In genomic region chr12:106227641-106228319, GRCh38 we compare ENCODE assay signal across 1 cellular context.
TF ChIP-seq lines count a peak whose summit lies in the region.

No MANE protein-coding gene starts in this region.

TF ChIP-seq in HepG2, 621 proteins besides CTCF, POLR2A, EP300 and RAD21 (continued from another document):
- TF ChIP-seq MXD4 (CRISPR knock-in tag; IDR thresholded peaks at IDR 0.05) = no peak
- TF ChIP-seq FOXK1 (CRISPR knock-in tag; IDR thresholded peaks at IDR 0.05; ENCODE audit: borderline replicate concordance, low read depth) = no peak
- peak; percentile 41; the same call in 1 of the 2 replicates for TF ChIP-seq CEBPG (CRISPR knock-in tag; IDR thresholded peaks at IDR 0.05)
- TF ChIP-seq FOSL2 (CRISPR knock-in tag; IDR thresholded peaks at IDR 0.05) = peak; percentile 68
- TF ChIP-seq ZNF567 (CRISPR knock-in tag; IDR thresholded peaks at IDR 0.05; ENCODE audit: borderline replicate concordance) = no peak
- 0 out of 2 replicates have a peak, but pooled peaks have one; percentile 27 for TF ChIP-seq ZFX (CRISPR knock-in tag; IDR thresholded peaks at IDR 0.05; ENCODE audit: low read depth)
- peak; percentile 74 for TF ChIP-seq GATAD2A (CRISPR knock-in tag; IDR thresholded peaks at IDR 0.05)
- TF ChIP-seq, protein P1, sequence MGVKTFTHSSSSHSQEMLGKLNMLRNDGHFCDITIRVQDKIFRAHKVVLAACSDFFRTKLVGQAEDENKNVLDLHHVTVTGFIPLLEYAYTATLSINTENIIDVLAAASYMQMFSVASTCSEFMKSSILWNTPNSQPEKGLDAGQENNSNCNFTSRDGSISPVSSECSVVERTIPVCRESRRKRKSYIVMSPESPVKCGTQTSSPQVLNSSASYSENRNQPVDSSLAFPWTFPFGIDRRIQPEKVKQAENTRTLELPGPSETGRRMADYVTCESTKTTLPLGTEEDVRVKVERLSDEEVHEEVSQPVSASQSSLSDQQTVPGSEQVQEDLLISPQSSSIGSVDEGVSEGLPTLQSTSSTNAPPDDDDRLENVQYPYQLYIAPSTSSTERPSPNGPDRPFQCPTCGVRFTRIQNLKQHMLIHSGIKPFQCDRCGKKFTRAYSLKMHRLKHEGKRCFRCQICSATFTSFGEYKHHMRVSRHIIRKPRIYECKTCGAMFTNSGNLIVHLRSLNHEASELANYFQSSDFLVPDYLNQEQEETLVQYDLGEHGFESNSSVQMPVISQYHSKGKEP (CRISPR knock-in tag; IDR thresholded peaks at IDR 0.05) = no peak
- TF ChIP-seq KDM1A (CRISPR knock-in tag; IDR thresholded peaks at IDR 0.05) = no peak; the same call in 1 of the 2 replicates
- no peak for TF ChIP-seq MIER3 (CRISPR knock-in tag; IDR thresholded peaks at IDR 0.05; ENCODE audit: borderline replicate concordance)
- no peak for TF ChIP-seq FOXC1 (CRISPR knock-in tag; IDR thresholded peaks at IDR 0.05; ENCODE audit: borderline replicate concordance)
- TF ChIP-seq ZSCAN31 (CRISPR knock-in tag; IDR thresholded peaks at IDR 0.05; ENCODE audit: low read depth) = no peak
- no peak for TF ChIP-seq KDM3A (CRISPR knock-in tag; IDR thresholded peaks at IDR 0.05; ENCODE audit: low read depth)
- TF ChIP-seq ZNF737 (CRISPR knock-in tag; IDR thresholded peaks at IDR 0.05; ENCODE audit: borderline replicate concordance) = no peak
- TF ChIP-seq FOXA3 (CRISPR knock-in tag; IDR thresholded peaks at IDR 0.05) = 0 out of 2 replicates have a peak, but pooled peaks have one; percentile 11
- no peak for TF ChIP-seq NCOA1 (CRISPR knock-in tag; IDR thresholded peaks at IDR 0.05)
- no peak for TF ChIP-seq ASH2L (IDR thresholded peaks at IDR 0.05; ENCODE audit: insufficient read length, low read depth, low read length)
- TF ChIP-seq BCL6 (CRISPR knock-in tag; IDR thresholded peaks at IDR 0.05) = peak; percentile 43
- TF ChIP-seq SMAD9 (CRISPR knock-in tag; IDR thresholded peaks at IDR 0.05) = no peak
- no peak for TF ChIP-seq IRX3 (CRISPR knock-in tag; IDR thresholded peaks at IDR 0.05; ENCODE audit: borderline replicate concordance, low read depth)
- peak; percentile 70; the same call in 1 of the 2 replicates for TF ChIP-seq SALL1 (CRISPR knock-in tag; IDR thresholded peaks at IDR 0.05)
- TF ChIP-seq MXI1 (IDR thresholded peaks at IDR 0.05; ENCODE audit: borderline replicate concordance, low read depth, low read length) = peak; percentile 13; the same call in 1 of the 3 replicates
- no peak for TF ChIP-seq ZNF180 (CRISPR knock-in tag; IDR thresholded peaks at IDR 0.05; ENCODE audit: borderline replicate concordance, low read depth)
- 0 out of 2 replicates have a peak, but pooled peaks have one; percentile 39 for TF ChIP-seq ZNF724P (CRISPR knock-in tag; IDR thresholded peaks at IDR 0.05; ENCODE audit: borderline replicate concordance)
- TF ChIP-seq ZNF598 (CRISPR knock-in tag; IDR thresholded peaks at IDR 0.05; ENCODE audit: borderline replicate concordance) = no peak
- TF ChIP-seq MAX (IDR thresholded peaks at IDR 0.05) = 0 out of 2 replicates have a peak, but pooled peaks have one; percentile 17
- TF ChIP-seq, protein P2, sequence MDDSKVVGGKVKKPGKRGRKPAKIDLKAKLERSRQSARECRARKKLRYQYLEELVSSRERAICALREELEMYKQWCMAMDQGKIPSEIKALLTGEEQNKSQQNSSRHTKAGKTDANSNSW (CRISPR knock-in tag; IDR thresholded peaks at IDR 0.05; ENCODE audit: borderline replicate concordance) = no peak
- TF ChIP-seq MYC (CRISPR knock-in tag; IDR thresholded peaks at IDR 0.05; ENCODE audit: borderline replicate concordance) = no peak
- peak; percentile 29; the same call in 1 of the 2 replicates for TF ChIP-seq SAP130 (CRISPR knock-in tag; IDR thresholded peaks at IDR 0.05; ENCODE audit: low read depth)
- TF ChIP-seq, protein P3, sequence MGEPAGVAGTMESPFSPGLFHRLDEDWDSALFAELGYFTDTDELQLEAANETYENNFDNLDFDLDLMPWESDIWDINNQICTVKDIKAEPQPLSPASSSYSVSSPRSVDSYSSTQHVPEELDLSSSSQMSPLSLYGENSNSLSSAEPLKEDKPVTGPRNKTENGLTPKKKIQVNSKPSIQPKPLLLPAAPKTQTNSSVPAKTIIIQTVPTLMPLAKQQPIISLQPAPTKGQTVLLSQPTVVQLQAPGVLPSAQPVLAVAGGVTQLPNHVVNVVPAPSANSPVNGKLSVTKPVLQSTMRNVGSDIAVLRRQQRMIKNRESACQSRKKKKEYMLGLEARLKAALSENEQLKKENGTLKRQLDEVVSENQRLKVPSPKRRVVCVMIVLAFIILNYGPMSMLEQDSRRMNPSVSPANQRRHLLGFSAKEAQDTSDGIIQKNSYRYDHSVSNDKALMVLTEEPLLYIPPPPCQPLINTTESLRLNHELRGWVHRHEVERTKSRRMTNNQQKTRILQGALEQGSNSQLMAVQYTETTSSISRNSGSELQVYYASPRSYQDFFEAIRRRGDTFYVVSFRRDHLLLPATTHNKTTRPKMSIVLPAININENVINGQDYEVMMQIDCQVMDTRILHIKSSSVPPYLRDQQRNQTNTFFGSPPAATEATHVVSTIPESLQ (CRISPR knock-in tag; conservative IDR thresholded peaks at IDR 0.05) = no peak
- TF ChIP-seq ZNF788 (CRISPR knock-in tag; IDR thresholded peaks at IDR 0.05; ENCODE audit: borderline replicate concordance) = 0 out of 2 replicates have a peak, but pooled peaks have one; percentile 38
- TF ChIP-seq TBX2 (CRISPR knock-in tag; IDR thresholded peaks at IDR 0.05; ENCODE audit: borderline replicate concordance) = peak; percentile 57
TF ChIP-seq in HepG2: peak in this region for 24.
